Comparison of ENCODE assay signal across 11 cellular contexts in genomic region chr6:159415540-159415939, GRCh38.
"Had no signal": no experiment of that assay in that cellular context is flagged by ENCODE, and none has a peak within 500 bp of the region (broad histone marks: within the 10 kb centered on the region; RNA-seq: fewer than 3 reads in every experiment).

No MANE protein-coding gene starts in this region.

- H3K9ac ChIP-seq: KMS-11 had no signal

- H3K27ac ChIP-seq: HL-60, KMS-11 had no signal

- H3K4me3 ChIP-seq: GM23338 had no signal

- H2AFZ ChIP-seq: GM23338 had no signal

- H3K4me2 ChIP-seq: GM23338, KMS-11 had no signal

- FAIRE-seq: H1, H54 had no signal

- DNase-seq: H9, HCEC 1CT, HFFc6, IMR-90, Karpas-422, KBM-7 had no signal

- ATAC-seq: GM23338 had no signal
